ENCODE assay signal across 29 cellular contexts in genomic region chr5:154669402-154669801, GRCh38.
"Had no signal": no experiment of that assay in that cellular context is flagged by ENCODE, and none has a peak within 500 bp of the region (broad histone marks: within the 10 kb centered on the region; RNA-seq: fewer than 3 reads in every experiment).

No MANE protein-coding gene starts in this region.

- H3K9me3 ChIP-seq: colonic mucosa, gastrocnemius medialis had no signal

- H3K36me3 ChIP-seq: colonic mucosa, esophagus muscularis mucosa, esophagus squamous epithelium, gastrocnemius medialis, gastroesophageal sphincter, heart left ventricle, heart right ventricle had no signal

- H3K27me3 ChIP-seq: colonic mucosa, dorsolateral prefrontal cortex, esophagus muscularis mucosa, esophagus squamous epithelium, foreskin keratinocyte, gastrocnemius medialis, gastroesophageal sphincter, heart left ventricle, heart right ventricle had no signal

- H3K27ac Mint-ChIP-seq: dendritic cell treated with granulocyte-macrophage colony-stimulating factor and Interleukin-4, amounts not matched to agents 40 ng/mL and 50 ng/mL, for 4 days; effector memory CD8-positive, alpha-beta T cell; endodermal cell had no signal

- FAIRE-seq: colon, endometrium, endothelial cell of umbilical vein, frontal cortex had no signal

- ATAC-seq: effector memory CD8-positive, alpha-beta T cell; esophagus mucosa; foreskin keratinocyte; gastrocnemius medialis; gastroesophageal sphincter; heart left ventricle; heart right ventricle had no signal

- H3K4me1 ChIP-seq: colonic mucosa, esophagus muscularis mucosa, esophagus squamous epithelium, foreskin keratinocyte, gastrocnemius medialis, gastroesophageal sphincter, heart left ventricle, heart right ventricle had no signal

- H3K27ac ChIP-seq: colonic mucosa, coronary artery, dorsolateral prefrontal cortex, epithelial cell of prostate, esophagus muscularis mucosa, esophagus squamous epithelium, foreskin keratinocyte, gastrocnemius medialis, gastroesophageal sphincter, heart left ventricle, heart right ventricle had no signal

- H3K27me3 Mint-ChIP-seq: dendritic cell treated with granulocyte-macrophage colony-stimulating factor and Interleukin-4, amounts not matched to agents 40 ng/mL and 50 ng/mL, for 4 days; effector memory CD8-positive, alpha-beta T cell had no signal

- DNase-seq: colonic mucosa; cortex of kidney; dermis blood vessel endothelial cell; dorsolateral prefrontal cortex; effector CD4-positive, alpha-beta T cell; effector CD8-positive, alpha-beta T cell; effector memory CD4-positive, alpha-beta T cell; effector memory CD8-positive, alpha-beta T cell; endodermal cell; erythroblast; esophagus squamous epithelium; foreskin fibroblast; foreskin keratinocyte; foreskin melanocyte; gastrocnemius medialis; glutamatergic neuron; head of caudate nucleus; heart left ventricle; heart right ventricle had no signal

- H3K4me3 ChIP-seq: colonic mucosa, coronary artery, dorsolateral prefrontal cortex, esophagus muscularis mucosa, esophagus squamous epithelium, gastrocnemius medialis, gastroesophageal sphincter, heart left ventricle, heart right ventricle had no signal

- H3K4me3 Mint-ChIP-seq: dendritic cell treated with granulocyte-macrophage colony-stimulating factor and Interleukin-4, amounts not matched to agents 40 ng/mL and 50 ng/mL, for 4 days; effector memory CD8-positive, alpha-beta T cell; endodermal cell had no signal

- H3K4me1 Mint-ChIP-seq: endodermal cell had no signal
